In the genomic region with DNA sequence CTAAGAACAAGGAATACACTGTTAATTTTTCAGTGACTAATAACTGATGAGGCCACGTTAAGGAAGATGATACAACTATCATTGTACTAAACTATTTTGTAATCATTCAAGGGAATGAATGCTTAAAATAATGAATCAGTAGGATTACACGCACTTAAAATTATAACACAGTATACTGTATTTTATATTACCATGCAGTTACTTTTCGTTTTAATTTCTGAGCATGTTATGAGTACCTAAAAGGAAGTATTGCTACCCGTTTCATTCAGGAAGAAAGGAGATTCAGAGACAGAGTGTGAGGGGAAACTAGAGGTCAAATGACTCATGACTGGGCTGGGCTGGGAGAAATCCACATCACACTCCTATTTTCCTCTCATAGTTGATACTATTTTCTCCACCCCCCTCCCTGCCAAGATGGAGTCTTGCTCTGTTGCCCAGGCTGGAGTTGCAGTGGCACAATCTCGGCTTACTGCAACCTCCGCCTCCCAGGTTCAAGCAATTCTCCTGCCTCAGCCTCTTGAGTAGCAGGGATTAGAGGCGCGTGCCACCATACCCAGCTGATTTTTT, we compare ENCODE assay signal across 1 cellular context.
TF ChIP-seq lines count a peak whose summit lies in the region.

No MANE protein-coding gene starts in this region.

TF ChIP-seq in IMR-90, 13 proteins besides CTCF, POLR2A, EP300 and RAD21 (continued from another document):
- TF ChIP-seq FOS (IDR thresholded peaks at IDR 0.05; ENCODE audit: low read depth, low read length) (0 out of 2 replicates have a peak, but pooled peaks have one; percentile 39), CHD1 (IDR thresholded peaks at IDR 0.05; ENCODE audit: low read depth, low read length) (no peak), SMC3 (IDR thresholded peaks at IDR 0.05; ENCODE audit: low read depth, low read length) (no peak), MXI1 (IDR thresholded peaks at IDR 0.05; ENCODE audit: borderline replicate concordance, low read depth, low read length) (no peak)
- TF ChIP-seq, protein P1, sequence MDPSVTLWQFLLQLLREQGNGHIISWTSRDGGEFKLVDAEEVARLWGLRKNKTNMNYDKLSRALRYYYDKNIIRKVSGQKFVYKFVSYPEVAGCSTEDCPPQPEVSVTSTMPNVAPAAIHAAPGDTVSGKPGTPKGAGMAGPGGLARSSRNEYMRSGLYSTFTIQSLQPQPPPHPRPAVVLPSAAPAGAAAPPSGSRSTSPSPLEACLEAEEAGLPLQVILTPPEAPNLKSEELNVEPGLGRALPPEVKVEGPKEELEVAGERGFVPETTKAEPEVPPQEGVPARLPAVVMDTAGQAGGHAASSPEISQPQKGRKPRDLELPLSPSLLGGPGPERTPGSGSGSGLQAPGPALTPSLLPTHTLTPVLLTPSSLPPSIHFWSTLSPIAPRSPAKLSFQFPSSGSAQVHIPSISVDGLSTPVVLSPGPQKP (IDR thresholded peaks at IDR 0.05; ENCODE audit: borderline replicate concordance, low read depth, low read length), result no peak
